1 cellular context compared by ENCODE assay signal in genomic region chr13:42041684-42042035, GRCh38.
A peak's percentile ranks its signal among the peaks of the same experiment; 100 is the strongest.
TF ChIP-seq lines count a peak whose summit lies in the region.

No MANE protein-coding gene starts in this region.

TF ChIP-seq in H1, 55 proteins besides CTCF, POLR2A, EP300 and RAD21 (continued from another document):
- TF ChIP-seq CTBP2 (IDR thresholded peaks at IDR 0.05; ENCODE audit: borderline replicate concordance, insufficient read depth, insufficient read length, low read length) = no peak
- TF ChIP-seq KDM1A (IDR thresholded peaks at IDR 0.05; ENCODE audit: borderline replicate concordance, low read length) = no peak; the same call in 1 of the 2 replicates
- TF ChIP-seq E2F6 (IDR thresholded peaks at IDR 0.05) = no peak
- TF ChIP-seq RNF2 (IDR thresholded peaks at IDR 0.05; ENCODE audit: borderline replicate concordance, low read depth, low read length, missing control alignments, poor library complexity, severe bottlenecking) = peak; percentile 34
- no peak for TF ChIP-seq EZH2 (IDR thresholded peaks at IDR 0.05; ENCODE audit: low read depth, low read length, severe bottlenecking)
- TF ChIP-seq SAP30 (IDR thresholded peaks at IDR 0.05; ENCODE audit: insufficient read depth, insufficient replicate concordance, low read length) = no peak
- TF ChIP-seq TAF7 (optimal IDR thresholded peaks at IDR 0.05; ENCODE audit: borderline replicate concordance, low read depth, low read length) = no peak
- TF ChIP-seq JUN (IDR thresholded peaks at IDR 0.05; ENCODE audit: low read depth, low read length) = no peak
- peak; percentile 1; the same call in 1 of the 2 replicates for TF ChIP-seq TAF1 (IDR thresholded peaks at IDR 0.05; ENCODE audit: low read depth, low read length)
- TF ChIP-seq ATF2 (IDR thresholded peaks at IDR 0.05; ENCODE audit: low read length) = no peak
- TF ChIP-seq SIRT6 (IDR thresholded peaks at IDR 0.05; ENCODE audit: low read length) = no peak
- TF ChIP-seq MAX (IDR thresholded peaks at IDR 0.05) = peak; percentile 57
- TF ChIP-seq KDM4A (IDR thresholded peaks at IDR 0.05; ENCODE audit: low read depth, low read length, severe bottlenecking) = no peak
- no peak for TF ChIP-seq SRF (IDR thresholded peaks at IDR 0.05; ENCODE audit: low read depth, low read length)
TF ChIP-seq in H1: peak in this region for 5.
